In genomic region chr7:34747842-34748241, GRCh38 we compare ENCODE assay signal across 12 cellular contexts.
DNase-seq lines count a peak whose midpoint lies in the region; ATAC-seq, FAIRE-seq and TF ChIP-seq lines count a peak whose summit lies in the region.
"Had no signal": no experiment of that assay in that cellular context is flagged by ENCODE, and none has a peak within 500 bp of the region (broad histone marks: within the 10 kb centered on the region; RNA-seq: fewer than 3 reads in every experiment).

No MANE protein-coding gene starts in this region.

- intact Hi-C loops in pancreas (cut with DNase I): no loop called here

- H3K27me3 ChIP-seq in pancreas (no peaks in the 10 kb centered on the region), H7 (ENCODE audit: control insufficient read depth, insufficient read depth, low read length) (no peaks in the 10 kb centered on the region)
- H3K27me3 ChIP-seq: cardiac muscle cell had no signal

- DNase-seq in LoVo (ENCODE audit: low spot score): peak; percentile 65
- DNase-seq in NCI-H2227 treated with DMSO at 0.1 percent for 48 hours (lab: John Stamatoyannopoulos, UW): peak; percentile 5
- peak; percentile 5 for DNase-seq in choroid plexus epithelial cell (ENCODE audit: low read depth)
- peak in 3 of 6 donors; percentile 17 to 51 (median 43) for DNase-seq in pancreas
- DNase-seq in KG1 (lab: John Stamatoyannopoulos, UW): no peak
- DNase-seq in H7: no peak
- DNase-seq: activated T-cell treated with anti-CD3 and anti-CD28 coated beads for 4 hours, NCI-H526 treated with DMSO at 0.1 percent for 48 hours had no signal

- H3K36me3 ChIP-seq in pancreas: no peaks in the 10 kb centered on the region
- H3K36me3 ChIP-seq in H7 (replicated peaks; ENCODE audit: control insufficient read depth, insufficient read depth, low read length): no peaks in the 10 kb centered on the region
- H3K36me3 ChIP-seq: cardiac muscle cell had no signal

- peaks cover 4 to 25% (median 17%) of the 10 kb centered on the region in 3 donors for H3K4me1 ChIP-seq in pancreas

- H3K9me3 ChIP-seq in pancreas: no peaks in the 10 kb centered on the region

- WGBS in pancreas, 2 donors: 13 to 17% methylated on average over 2 of the region's 2 CpGs

- H3K27ac ChIP-seq in pancreas: peak overlapping the region; percentile 14 to 76 (median 62)
- H3K27ac ChIP-seq: cardiac muscle cell had no signal

- ATAC-seq in pancreas (peak; percentile 55 to 78 (median 70)), GM18873 (IDR thresholded peaks at IDR 0.05; ENCODE audit: low FRiP score, unreplicated experiment) (no peak), GM18870 (IDR thresholded peaks at IDR 0.05; ENCODE audit: unreplicated experiment) (no peak)

- no peak overlapping the region for H3K4me3 ChIP-seq in choroid plexus epithelial cell (ENCODE audit: low read depth, low read length)
- no peak overlapping the region for H3K4me3 ChIP-seq in pancreas
- no peak overlapping the region for H3K4me3 ChIP-seq in H7 (ENCODE audit: insufficient read depth, low read depth, low read length)
- H3K4me3 ChIP-seq: cardiac muscle cell had no signal

- no peak for FAIRE-seq in pancreas (lab: Jason Lieb, UNC)
- FAIRE-seq: TTC549 had no signal

- TF ChIP-seq CTCF in choroid plexus epithelial cell (conservative IDR thresholded peaks at IDR 0.05; ENCODE audit: low read depth, low read length): no peak
- TF ChIP-seq CTCF in pancreas (IDR thresholded peaks at IDR 0.05): no peak

Comparison
In these comparisons a context has a peak if more than half of its experiments do, and no peak if none do; other contexts are left out.
1. DNase-seq: peak in LoVo (single experiment), NCI-H2227 treated with DMSO at 0.1 percent for 48 hours (single experiment) and choroid plexus epithelial cell (single experiment); none in KG1 (single experiment) and H7 (single experiment).
2. ATAC-seq: peak in pancreas (4 of 4); none in GM18873 (single experiment) and GM18870 (single experiment).